10 cellular contexts compared by ENCODE assay signal in genomic region chr20:44735816-44736169, GRCh38. TPM values are rescaled to one million over a fixed set of nuclear protein-coding genes. Genes with fewer than 3 reads are reported as not detected.
DNase-seq lines count a peak whose midpoint lies in the region; ATAC-seq, FAIRE-seq and TF ChIP-seq lines count a peak whose summit lies in the region.
"Had no signal": no experiment of that assay in that cellular context is flagged by ENCODE, and none has a peak within 500 bp of the region (broad histone marks: within the 10 kb centered on the region; RNA-seq: fewer than 3 reads in every experiment).

No MANE protein-coding gene starts in this region.

- no peak overlapping the region for H3K4me2 ChIP-seq in astrocyte (ENCODE audit: low read length)

- no peak overlapping the region for H3K9ac ChIP-seq in astrocyte (ENCODE audit: low read length)

- FAIRE-seq in astrocyte (lab: Jason Lieb, UNC) (no peak), GM19239 (lab: Jason Lieb, UNC) (no peak)

- intact Hi-C loops in CD14-positive monocyte (cut with micrococcal nuclease), result loop anchor here (10.0 kb wide), 1 partner anchor 521 kb away; the partner anchor contains the start of gene OSER1 (in 2 of the 2)
- intact Hi-C loops in CD8-positive, alpha-beta T cell (cut with DNase I, micrococcal nuclease), result no loop called here

- no peak for DNase-seq in CD14-positive monocyte (ENCODE audit: low spot score)
- DNase-seq in HFFc6, result no peak
- no peak for DNase-seq in astrocyte (ENCODE audit: low read depth)
- DNase-seq in naive thymus-derived CD8-positive, alpha-beta T cell, result no peak
- no peak for DNase-seq in activated effector memory CD4-positive, alpha-beta T cell treated with Interleukin-2 at 50 U/mL for 16 hours
- no peak for DNase-seq in CD8-positive, alpha-beta T cell
- no peak for DNase-seq in GM19239 (ENCODE audit: insufficient read length, low spot score)
- DNase-seq: CD4-positive, alpha-beta T cell had no signal

- no peaks in the 10 kb centered on the region for H3K36me3 Mint-ChIP-seq in CD14-positive monocyte
- peaks cover 12% of the 10 kb centered on the region for H3K36me3 Mint-ChIP-seq in HFFc6 (ENCODE audit: low read depth)
- H3K36me3 Mint-ChIP-seq in astrocyte (ENCODE audit: low read depth, unreplicated experiment), result peaks cover 3% of the 10 kb centered on the region
- H3K36me3 Mint-ChIP-seq in naive thymus-derived CD8-positive, alpha-beta T cell, result peaks cover 0 to 4% (median 0%) of the 10 kb centered on the region in 3 donors
- H3K36me3 Mint-ChIP-seq in CD8-positive, alpha-beta T cell, result no peaks in the 10 kb centered on the region

- H3K4me3 Mint-ChIP-seq in CD14-positive monocyte, result peak overlapping the region; percentile 74 to 88
- peak overlapping the region; percentile 64; the same call in 1 of the 2 replicates for H3K4me3 Mint-ChIP-seq in HFFc6
- no peak overlapping the region for H3K4me3 Mint-ChIP-seq in astrocyte (ENCODE audit: unreplicated experiment)
- peak overlapping the region in 6 of 10 donors; percentile 55 to 81 (median 70) for H3K4me3 Mint-ChIP-seq in naive thymus-derived CD8-positive, alpha-beta T cell
- H3K4me3 Mint-ChIP-seq in CD8-positive, alpha-beta T cell, result no peak overlapping the region

- H3K27ac Mint-ChIP-seq in CD14-positive monocyte (peak overlapping the region; percentile 85 to 96 (median 93)), HFFc6 (peak overlapping the region; percentile 55; the same call in 1 of the 2 replicates), astrocyte (ENCODE audit: unreplicated experiment) (peak overlapping the region; percentile 60)
- H3K27ac Mint-ChIP-seq in naive thymus-derived CD8-positive, alpha-beta T cell, result peak overlapping the region in 4 of 10 donors; percentile 41 to 84 (median 63)
- no peak overlapping the region for H3K27ac Mint-ChIP-seq in CD8-positive, alpha-beta T cell

- peaks cover 8% of the 10 kb centered on the region for H3K4me1 Mint-ChIP-seq in CD14-positive monocyte
- H3K4me1 Mint-ChIP-seq in HFFc6 (ENCODE audit: low read depth), result peaks cover 52% of the 10 kb centered on the region
- peaks cover 33% of the 10 kb centered on the region for H3K4me1 Mint-ChIP-seq in astrocyte (ENCODE audit: low read depth, unreplicated experiment)
- H3K4me1 Mint-ChIP-seq in naive thymus-derived CD8-positive, alpha-beta T cell, result peaks cover 11 to 19% (median 15%) of the 10 kb centered on the region in 4 donors
- peaks cover 18% of the 10 kb centered on the region for H3K4me1 Mint-ChIP-seq in CD8-positive, alpha-beta T cell (ENCODE audit: low read depth)

- H4K20me1 ChIP-seq in astrocyte (ENCODE audit: insufficient read depth, low read length), result no peaks in the 10 kb centered on the region

- no peak for TF ChIP-seq CTCF in CD14-positive monocyte (IDR thresholded peaks at IDR 0.05)
- TF ChIP-seq CTCF in HFFc6 (IDR thresholded peaks at IDR 0.05), result no peak
- TF ChIP-seq CTCF in astrocyte (IDR thresholded peaks at IDR 0.05; ENCODE audit: insufficient read depth, low read depth, low read length), result no peak
- no peak for TF ChIP-seq CTCF in CD8-positive, alpha-beta T cell (IDR thresholded peaks at IDR 0.05)

- peaks cover 1 to 6% (median 3%) of the 10 kb centered on the region in 3 donors for H3K27me3 Mint-ChIP-seq in CD14-positive monocyte (ENCODE audit: low read depth in 3 of 3)
- peaks cover 7% of the 10 kb centered on the region for H3K27me3 Mint-ChIP-seq in HFFc6 (ENCODE audit: insufficient read depth)
- H3K27me3 Mint-ChIP-seq in astrocyte (ENCODE audit: low read depth, unreplicated experiment), result peaks cover 2% of the 10 kb centered on the region
- H3K27me3 Mint-ChIP-seq in naive thymus-derived CD8-positive, alpha-beta T cell, result no peaks in the 10 kb centered on the region
- no peaks in the 10 kb centered on the region for H3K27me3 Mint-ChIP-seq in CD8-positive, alpha-beta T cell (ENCODE audit: low read depth)
- H3K27me3 Mint-ChIP-seq: CD4-positive, alpha-beta T cell had no signal

- H3K27me3 ChIP-seq in astrocyte (ENCODE audit: insufficient read depth, low read length), result peaks cover 12% of the 10 kb centered on the region
- no peaks in the 10 kb centered on the region for H3K27me3 ChIP-seq in CD8-positive, alpha-beta T cell (ENCODE audit: insufficient read depth, low read length)
- H3K27me3 ChIP-seq: suprapubic skin had no signal

- H3K9me3 Mint-ChIP-seq in CD14-positive monocyte, result peaks cover 7 to 17% (median 13%) of the 10 kb centered on the region in 7 donors
- peaks cover 12% of the 10 kb centered on the region for H3K9me3 Mint-ChIP-seq in HFFc6
- H3K9me3 Mint-ChIP-seq in astrocyte (ENCODE audit: unreplicated experiment), result peaks cover 8% of the 10 kb centered on the region
- peaks cover 0 to 8% (median 0%) of the 10 kb centered on the region in 9 donors for H3K9me3 Mint-ChIP-seq in naive thymus-derived CD8-positive, alpha-beta T cell
- no peaks in the 10 kb centered on the region for H3K9me3 Mint-ChIP-seq in CD8-positive, alpha-beta T cell
- H3K9me3 Mint-ChIP-seq: CD4-positive, alpha-beta T cell had no signal

- H3K4me3 ChIP-seq in astrocyte (ENCODE audit: insufficient read depth, low read depth, low read length), result no peak overlapping the region
- H3K4me3 ChIP-seq in CD8-positive, alpha-beta T cell (ENCODE audit: low read depth, low read length), result no peak overlapping the region
- H3K4me3 ChIP-seq: suprapubic skin had no signal

- H3K9me3 ChIP-seq in astrocyte (ENCODE audit: insufficient read depth, low read depth, low read length), result no peaks in the 10 kb centered on the region
- no peaks in the 10 kb centered on the region for H3K9me3 ChIP-seq in CD8-positive, alpha-beta T cell (ENCODE audit: low read length)
- H3K9me3 ChIP-seq: suprapubic skin had no signal

- peaks cover 6% of the 10 kb centered on the region for H3K4me1 ChIP-seq in astrocyte (ENCODE audit: insufficient read depth, low read length)
- H3K4me1 ChIP-seq in CD8-positive, alpha-beta T cell (ENCODE audit: insufficient read depth, low read length), result peaks cover 10% of the 10 kb centered on the region

- no peak overlapping the region for H2AFZ ChIP-seq in astrocyte (ENCODE audit: low read depth, low read length)

- CTCF ChIA-PET in CD8-positive, alpha-beta T cell (lab: Charles Lee), result interaction anchor here (1.3 kb wide), 2 partner anchors 11 to 522 kb away, joined by 3 to 5 read pairs; no protein-coding TSS in a partner anchor

- H3K36me3 ChIP-seq in astrocyte (ENCODE audit: insufficient read depth, low read length), result no peaks in the 10 kb centered on the region
- no peaks in the 10 kb centered on the region for H3K36me3 ChIP-seq in CD8-positive, alpha-beta T cell (ENCODE audit: insufficient read depth, low read length)
- H3K36me3 ChIP-seq: suprapubic skin had no signal

- POLR2A ChIA-PET in naive thymus-derived CD8-positive, alpha-beta T cell (lab: Charles Lee), result no interaction called here
- POLR2A ChIA-PET in CD8-positive, alpha-beta T cell (lab: Charles Lee), result no interaction called here

- ATAC-seq in naive thymus-derived CD8-positive, alpha-beta T cell, result no peak
- no peak for ATAC-seq in GM21825 (IDR thresholded peaks at IDR 0.05; ENCODE audit: unreplicated experiment)
- no peak for ATAC-seq in CD8-positive, alpha-beta T cell

- H3K79me2 ChIP-seq in astrocyte (ENCODE audit: insufficient read depth, low read length), result no peaks in the 10 kb centered on the region

- H3K27ac ChIP-seq in astrocyte (ENCODE audit: low read depth, low read length), result no peak overlapping the region
- H3K27ac ChIP-seq in CD8-positive, alpha-beta T cell (ENCODE audit: low read depth, low read length), result no peak overlapping the region
- H3K27ac ChIP-seq: suprapubic skin had no signal

RNA-seq across cellular contexts. Expression of gene KCNK15, which starts 9.9 kb away (rescaled TPM):
- polyA plus RNA-seq in CD14-positive monocyte, result not detected
- total RNA-seq in HFFc6 (2021; fragmentation: NEBNext Ultra II Directional; extraction: Animal tissue kit (Norgen Biotek cat#: 25700)), result under 1 TPM in 5 of 6 experiments, not detected in 1; 0.07 to 0.28 (median 0.21) TPM
- total RNA-seq in astrocyte, result 0.14 and 0.17 TPM in 2 replicates
- total RNA-seq in naive thymus-derived CD8-positive, alpha-beta T cell, result not detected
- not detected for polyA plus RNA-seq in naive thymus-derived CD8-positive, alpha-beta T cell
- total RNA-seq in CD8-positive, alpha-beta T cell, result not detected
- total RNA-seq: CD4-positive, alpha-beta T cell had no signal

RNA-seq across cellular contexts. Expression of gene CCN5, which starts 20.6 kb away (rescaled TPM):
- not detected for polyA plus RNA-seq in CD14-positive monocyte
- total RNA-seq in HFFc6 (2021; fragmentation: NEBNext Ultra II Directional; extraction: Animal tissue kit (Norgen Biotek cat#: 25700)), result under 1 TPM in 1 of 6 experiments, not detected in 5; 0.14 TPM
- total RNA-seq in astrocyte, result not detected in 2 replicates
- not detected for total RNA-seq in naive thymus-derived CD8-positive, alpha-beta T cell
- not detected for polyA plus RNA-seq in naive thymus-derived CD8-positive, alpha-beta T cell
- not detected for total RNA-seq in CD8-positive, alpha-beta T cell
- total RNA-seq: CD4-positive, alpha-beta T cell had no signal

Comparison
In these comparisons a context has a peak if more than half of its experiments do, and no peak if none do; other contexts are left out.
1. H3K4me3 Mint-ChIP-seq: peak in CD14-positive monocyte (2 of 2), HFFc6 (single experiment) and naive thymus-derived CD8-positive, alpha-beta T cell (6 of 10); none in astrocyte (single experiment) and CD8-positive, alpha-beta T cell (single experiment).
2. intact Hi-C loops: an anchor here in CD14-positive monocyte (10.0 kb wide); none called in CD8-positive, alpha-beta T cell.